Comparison of ENCODE assay signal across 8 cellular contexts in the genomic region with DNA sequence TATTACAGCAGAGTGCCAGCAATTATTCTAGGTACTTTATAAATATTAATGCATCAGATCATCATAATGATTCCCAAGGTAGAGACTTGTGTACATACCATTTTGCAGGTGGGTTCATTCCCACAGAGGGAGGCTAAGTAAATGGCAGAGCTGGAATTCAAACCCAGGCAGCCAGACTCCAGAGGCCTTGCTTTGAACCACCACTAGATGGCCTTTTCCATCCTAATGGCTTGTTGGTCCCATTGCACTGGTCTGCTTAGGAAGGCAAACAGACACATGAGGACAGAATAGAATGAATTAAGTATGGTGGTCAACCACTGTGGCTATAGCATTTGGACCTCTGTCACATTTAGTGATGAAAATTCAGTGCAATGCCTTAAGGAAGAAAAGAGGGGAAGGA.
DNase-seq lines count a peak whose midpoint lies in the region; TF ChIP-seq lines count a peak whose summit lies in the region.

No MANE protein-coding gene starts in this region.

- H3F3A ChIP-seq in MM.1S (ENCODE audit: insufficient read depth, low read length) = no peaks in the 10 kb centered on the region

- H3K9me3 ChIP-seq in MM.1S (replicated peaks; ENCODE audit: insufficient read depth, low read length) (no peaks in the 10 kb centered on the region), prostate gland (no peaks in the 10 kb centered on the region)

- TF ChIP-seq CTCF in GM13977 (IDR thresholded peaks at IDR 0.05; ENCODE audit: extremely low read depth, insufficient read depth, missing control alignments) (peak; percentile 50), MM.1S (IDR thresholded peaks at IDR 0.05; ENCODE audit: low read length) (peak; percentile 58), fibroblast of the aortic adventitia (IDR thresholded peaks at IDR 0.05; ENCODE audit: insufficient read depth, low read length) (peak; percentile 30), prostate gland (IDR thresholded peaks at IDR 0.05) (no peak)

- H3K9ac ChIP-seq in MM.1S (ENCODE audit: low read length) = no peak overlapping the region

- H3K4me3 ChIP-seq in H7 (ENCODE audit: insufficient read depth, low read depth, low read length) = no peak overlapping the region
- no peak overlapping the region for H3K4me3 ChIP-seq in MM.1S (ENCODE audit: low read length)
- no peak overlapping the region for H3K4me3 ChIP-seq in fibroblast of the aortic adventitia (ENCODE audit: low read depth, low read length)
- H3K4me3 ChIP-seq in prostate gland = no peak overlapping the region

- no peaks in the 10 kb centered on the region for H4K20me1 ChIP-seq in MM.1S (ENCODE audit: insufficient read depth, low read length)

- in situ Hi-C loops in GM13977 (cut with MboI; ENCODE audit: low pct_unique_long_range_greater_than_20kb, low sequenced_read_pairs, unreplicated experiment) = no loop called here

- H3K9me2 ChIP-seq in MM.1S (replicated peaks; ENCODE audit: insufficient read depth, low read length) = no peaks in the 10 kb centered on the region

- no peaks in the 10 kb centered on the region for H3K27me3 ChIP-seq in H7 (ENCODE audit: control insufficient read depth, insufficient read depth, low read length)
- no peaks in the 10 kb centered on the region for H3K27me3 ChIP-seq in MM.1S (replicated peaks; ENCODE audit: insufficient read depth, low read length)
- no peaks in the 10 kb centered on the region for H3K27me3 ChIP-seq in prostate gland (replicated peaks; ENCODE audit: insufficient read depth)

- no peak for TF ChIP-seq POLR2A in prostate gland (IDR thresholded peaks at IDR 0.05)

- H3K36me3 ChIP-seq in H7 (replicated peaks; ENCODE audit: control insufficient read depth, insufficient read depth, low read length) (no peaks in the 10 kb centered on the region), MM.1S (replicated peaks; ENCODE audit: insufficient read depth, low read length) (no peaks in the 10 kb centered on the region), prostate gland (no peaks in the 10 kb centered on the region)

- H2AFZ ChIP-seq in MM.1S (ENCODE audit: low read length) = no peak overlapping the region

- H3K79me2 ChIP-seq in MM.1S (ENCODE audit: low read length) = no peaks in the 10 kb centered on the region

- H3K27ac ChIP-seq in MM.1S (ENCODE audit: low read length) (no peak overlapping the region), prostate gland (no peak overlapping the region)

- no peak overlapping the region for H3K4me2 ChIP-seq in MM.1S (ENCODE audit: low read depth, low read length)

- intact Hi-C loops in prostate gland (cut with DNase I) = no loop called here

- 0 out of 2 replicates have a peak, but pooled peaks cover 8% of the 10 kb centered on the region for H3K4me1 ChIP-seq in MM.1S (ENCODE audit: low read length)
- no peaks in the 10 kb centered on the region for H3K4me1 ChIP-seq in prostate gland (replicated peaks)

- DNase-seq in GM13977 (ENCODE audit: low spot score) = no peak
- DNase-seq in H7 = peak; percentile 0
- DNase-seq in MM.1S = peak; percentile 26
- DNase-seq in fibroblast of the aortic adventitia (ENCODE audit: low read depth) = no peak
- DNase-seq in prostate gland (ENCODE audit: low spot score) = no peak
- no peak for DNase-seq in NOMO-1 treated with DMSO at 0.1 percent for 48 hours (lab: John Stamatoyannopoulos, UW; ENCODE audit: unreplicated experiment)
- DNase-seq in inferior parietal cortex (ENCODE audit: extremely low spot score) = no peak
- DNase-seq in stimulated activated CD4-positive, alpha-beta T cell treated with anti-CD3 and anti-CD28 coated beads, Interleukin-15, amount 100 ng/mL, for 24 hours = no peak

Comparison
In these comparisons a context has a peak if more than half of its experiments do, and no peak if none do; other contexts are left out.
1. DNase-seq: peak in H7 (single experiment) and MM.1S (single experiment); none in GM13977 (single experiment), fibroblast of the aortic adventitia (single experiment), prostate gland (single experiment), NOMO-1 treated with DMSO at 0.1 percent for 48 hours (single experiment), inferior parietal cortex (single experiment) and stimulated activated CD4-positive, alpha-beta T cell treated with anti-CD3 and anti-CD28 coated beads, Interleukin-15, amount 100 ng/mL, for 24 hours (single experiment).
2. CTCF ChIP-seq: peak in GM13977 (single experiment), MM.1S (single experiment) and fibroblast of the aortic adventitia (single experiment); none in prostate gland (0 of 4).